Comparison of ENCODE assay signal across 10 cellular contexts in genomic region chr9:136927343-136928261, GRCh38. TPM values are rescaled to one million over a fixed set of nuclear protein-coding genes. Genes with fewer than 3 reads are reported as not detected.
A peak's percentile ranks its signal among the peaks of the same experiment; 100 is the strongest.
DNase-seq lines count a peak whose midpoint lies in the region; ATAC-seq and TF ChIP-seq lines count a peak whose summit lies in the region.
"Had no signal": no experiment of that assay in that cellular context is flagged by ENCODE, and none has a peak within 500 bp of the region (broad histone marks: within the 10 kb centered on the region; RNA-seq: fewer than 3 reads in every experiment).

No MANE protein-coding gene starts in this region.

- DNase-seq in activated naive CD4-positive, alpha-beta T cell treated with anti-CD3 and anti-CD28 coated beads for 36 hours = no peak
- DNase-seq in dermis blood vessel endothelial cell = peak; percentile 58
- no peak for DNase-seq in GM10248 (ENCODE audit: extremely low spot score)
- DNase-seq: activated effector memory CD4-positive, alpha-beta T cell treated with Interleukin-2 at 50 U/mL for 16 hours; cortex of kidney; ovary; stimulated activated naive CD8-positive, alpha-beta T cell treated with anti-CD3 and anti-CD28 coated beads, Interleukin-15, amount 100 ng/mL, for 72 hours had no signal

- intact Hi-C loops in activated naive CD4-positive, alpha-beta T cell treated with anti-CD3 and anti-CD28 coated beads for 36 hours (cut with micrococcal nuclease) = no loop called here

- no peak for ATAC-seq in stimulated activated memory B cell treated with anti-CD40 and anti-IgM and Interleukin-4, amounts not matched to agents 10 μg/mL and 1 μg/mL and 100 μg/mL, for 72 hours
- ATAC-seq in HG02623 (IDR thresholded peaks at IDR 0.05; ENCODE audit: unreplicated experiment) = no peak

- no peaks in the 10 kb centered on the region for H3K9me3 Mint-ChIP-seq in activated naive CD4-positive, alpha-beta T cell treated with anti-CD3 and anti-CD28 coated beads, Interleukin-2, amount 50 U/mL, for 24 hours
- H3K9me3 Mint-ChIP-seq in activated naive CD4-positive, alpha-beta T cell treated with anti-CD3 and anti-CD28 coated beads for 36 hours = no peaks in the 10 kb centered on the region
- no peaks in the 10 kb centered on the region for H3K9me3 Mint-ChIP-seq in stimulated activated memory B cell treated with anti-CD40 and anti-IgM and Interleukin-4, amounts not matched to agents 10 μg/mL and 1 μg/mL and 100 μg/mL, for 72 hours

- CTCF ChIA-PET in activated naive CD4-positive, alpha-beta T cell treated with anti-CD3 and anti-CD28 coated beads for 36 hours (lab: Charles Lee) = interaction anchor here (1.3 kb wide), 1 partner anchor 85 kb away, joined by 6 read pairs; the partner anchor contains the start of gene AJM1
- CTCF ChIA-PET in GM10248 (lab: Yijun Ruan, JAX) = interaction anchor here (1.2 to 1.6 kb wide), 2 partner anchors 7 to 10 kb away, joined by 3 to 4 read pairs; no protein-coding TSS in a partner anchor

- peak overlapping the region; percentile 10 for H3K27ac Mint-ChIP-seq in activated naive CD4-positive, alpha-beta T cell treated with anti-CD3 and anti-CD28 coated beads, Interleukin-2, amount 50 U/mL, for 24 hours
- no peak overlapping the region for H3K27ac Mint-ChIP-seq in activated naive CD4-positive, alpha-beta T cell treated with anti-CD3 and anti-CD28 coated beads for 36 hours
- H3K27ac Mint-ChIP-seq in stimulated activated memory B cell treated with anti-CD40 and anti-IgM and Interleukin-4, amounts not matched to agents 10 μg/mL and 1 μg/mL and 100 μg/mL, for 72 hours = peak overlapping the region; percentile 15

- POLR2A ChIA-PET in GM10248 (lab: Yijun Ruan, JAX) = no interaction called here

- H3K4me3 Mint-ChIP-seq in activated naive CD4-positive, alpha-beta T cell treated with anti-CD3 and anti-CD28 coated beads, Interleukin-2, amount 50 U/mL, for 24 hours = no peak overlapping the region
- H3K4me3 Mint-ChIP-seq in activated naive CD4-positive, alpha-beta T cell treated with anti-CD3 and anti-CD28 coated beads for 36 hours = no peak overlapping the region
- H3K4me3 Mint-ChIP-seq in stimulated activated memory B cell treated with anti-CD40 and anti-IgM and Interleukin-4, amounts not matched to agents 10 μg/mL and 1 μg/mL and 100 μg/mL, for 72 hours = no peak overlapping the region
- H3K4me3 Mint-ChIP-seq: stimulated activated naive CD8-positive, alpha-beta T cell treated with anti-CD3 and anti-CD28 coated beads, Interleukin-15, amount 100 ng/mL, for 72 hours had no signal

- no peaks in the 10 kb centered on the region for H3K27me3 Mint-ChIP-seq in activated naive CD4-positive, alpha-beta T cell treated with anti-CD3 and anti-CD28 coated beads, Interleukin-2, amount 50 U/mL, for 24 hours
- H3K27me3 Mint-ChIP-seq in activated naive CD4-positive, alpha-beta T cell treated with anti-CD3 and anti-CD28 coated beads for 36 hours (ENCODE audit: low read depth) = no peaks in the 10 kb centered on the region
- H3K27me3 Mint-ChIP-seq in stimulated activated memory B cell treated with anti-CD40 and anti-IgM and Interleukin-4, amounts not matched to agents 10 μg/mL and 1 μg/mL and 100 μg/mL, for 72 hours = no peaks in the 10 kb centered on the region
- H3K27me3 Mint-ChIP-seq: stimulated activated naive CD8-positive, alpha-beta T cell treated with anti-CD3 and anti-CD28 coated beads, Interleukin-15, amount 100 ng/mL, for 72 hours had no signal

- no peak for TF ChIP-seq CTCF in GM10248 (IDR thresholded peaks at IDR 0.05; ENCODE audit: control extremely low read depth, extremely low read depth, low read depth, missing control alignments)

- peaks cover 5% of the 10 kb centered on the region for H3K36me3 Mint-ChIP-seq in activated naive CD4-positive, alpha-beta T cell treated with anti-CD3 and anti-CD28 coated beads, Interleukin-2, amount 50 U/mL, for 24 hours
- peaks cover 26% of the 10 kb centered on the region for H3K36me3 Mint-ChIP-seq in activated naive CD4-positive, alpha-beta T cell treated with anti-CD3 and anti-CD28 coated beads for 36 hours (ENCODE audit: low read depth)
- peaks cover 34% of the 10 kb centered on the region for H3K36me3 Mint-ChIP-seq in stimulated activated memory B cell treated with anti-CD40 and anti-IgM and Interleukin-4, amounts not matched to agents 10 μg/mL and 1 μg/mL and 100 μg/mL, for 72 hours

- peaks cover 7% of the 10 kb centered on the region for H3K4me1 Mint-ChIP-seq in activated naive CD4-positive, alpha-beta T cell treated with anti-CD3 and anti-CD28 coated beads, Interleukin-2, amount 50 U/mL, for 24 hours
- H3K4me1 Mint-ChIP-seq in activated naive CD4-positive, alpha-beta T cell treated with anti-CD3 and anti-CD28 coated beads for 36 hours (ENCODE audit: low read depth) = peaks cover 12% of the 10 kb centered on the region
- H3K4me1 Mint-ChIP-seq in stimulated activated memory B cell treated with anti-CD40 and anti-IgM and Interleukin-4, amounts not matched to agents 10 μg/mL and 1 μg/mL and 100 μg/mL, for 72 hours = peaks cover 19% of the 10 kb centered on the region

RNA-seq across cellular contexts. Expression of gene FBXW5, which starts 16.9 kb away (rescaled TPM):
- 10 to 100 TPM; 44.0 to 47.8 TPM for total RNA-seq in activated naive CD4-positive, alpha-beta T cell treated with anti-CD3 and anti-CD28 coated beads for 36 hours
- total RNA-seq in dermis blood vessel endothelial cell = 255 and 270 TPM in 2 replicates

RNA-seq across cellular contexts. Expression of gene C8G, which starts 17.4 kb away (rescaled TPM):
- total RNA-seq in activated naive CD4-positive, alpha-beta T cell treated with anti-CD3 and anti-CD28 coated beads for 36 hours = under 1 TPM in 1 of 2 experiments, not detected in 1; 0.83 TPM
- 1.7 TPM in 1 of 2 replicates, not detected in the other for total RNA-seq in dermis blood vessel endothelial cell

RNA-seq across cellular contexts. Expression of gene LCN12, which starts 24.5 kb away (rescaled TPM):
- 1 to 10 TPM; 1.1 to 1.9 TPM for total RNA-seq in activated naive CD4-positive, alpha-beta T cell treated with anti-CD3 and anti-CD28 coated beads for 36 hours
- total RNA-seq in dermis blood vessel endothelial cell = not detected in 2 replicates

RNA-seq across cellular contexts. Expression of gene TRAF2, which starts 41.3 kb away (rescaled TPM):
- total RNA-seq in activated naive CD4-positive, alpha-beta T cell treated with anti-CD3 and anti-CD28 coated beads for 36 hours = 10 to 100 TPM; 39.7 to 41.8 TPM
- total RNA-seq in dermis blood vessel endothelial cell = 20.6 and 24.2 TPM in 2 replicates

RNA-seq across cellular contexts. Expression of gene PTGDS, which starts 49.7 kb away (rescaled TPM):
- not detected for total RNA-seq in activated naive CD4-positive, alpha-beta T cell treated with anti-CD3 and anti-CD28 coated beads for 36 hours
- 0.17 and 0.60 TPM in 2 replicates for total RNA-seq in dermis blood vessel endothelial cell
